ENCODE assay signal across 26 cellular contexts in the genomic region with DNA sequence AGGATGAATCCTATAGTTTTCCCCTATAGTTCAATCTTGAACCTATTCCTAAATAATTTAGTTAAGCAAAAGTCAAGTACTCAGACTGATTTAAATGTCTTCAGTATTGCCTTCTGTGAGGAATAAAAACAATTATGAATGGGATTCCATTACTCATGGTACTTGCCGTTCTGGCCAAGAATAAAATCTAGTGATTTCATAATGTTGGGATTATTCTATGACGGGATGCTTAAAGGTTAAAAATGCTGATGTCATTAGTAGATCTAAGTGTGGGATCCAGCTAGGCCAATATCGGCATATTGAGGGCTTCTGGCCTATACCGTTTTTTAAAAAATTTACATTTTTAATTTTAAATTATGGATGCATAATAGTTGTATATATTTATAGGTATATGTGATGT.
"Had no signal": no experiment of that assay in that cellular context is flagged by ENCODE, and none has a peak within 500 bp of the region (broad histone marks: within the 10 kb centered on the region; RNA-seq: fewer than 3 reads in every experiment).

No MANE protein-coding gene starts in this region.

- H2AFZ ChIP-seq: hepatocyte had no signal

- H3K9me3 ChIP-seq: gastroesophageal sphincter, heart left ventricle, left lung, ovary, psoas muscle, suprapubic skin, vagina had no signal

- ATAC-seq: foreskin keratinocyte; gastroesophageal sphincter; heart left ventricle; left cardiac atrium; left lung; natural killer cell; psoas muscle; right cardiac atrium; stimulated activated naive B cell treated with anti-CD40 and anti-IgM and Interleukin-4, amounts not matched to agents 10 μg/mL and 1 μg/mL and 100 μg/mL, for 72 hours had no signal

- H3K4me2 ChIP-seq: hepatocyte had no signal

- H3K27ac ChIP-seq: dorsolateral prefrontal cortex, foreskin keratinocyte, gastroesophageal sphincter, heart left ventricle, hepatocyte, left lung, ovary, psoas muscle, suprapubic skin, vagina had no signal

- H3K4me3 ChIP-seq: dorsolateral prefrontal cortex, gastroesophageal sphincter, heart left ventricle, hepatocyte, left lung, ovary, psoas muscle, suprapubic skin, vagina had no signal

- H3K27me3 Mint-ChIP-seq: stimulated activated naive B cell treated with anti-CD40 and anti-IgM and Interleukin-4, amounts not matched to agents 10 μg/mL and 1 μg/mL and 100 μg/mL, for 72 hours; stimulated activated naive CD8-positive, alpha-beta T cell treated with anti-CD3 and anti-CD28 coated beads, Interleukin-15, Interleukin-2, amounts not matched to agents 100 ng/mL and 50 ng/mL, for 24 hours had no signal

- H3K27me3 ChIP-seq: dorsolateral prefrontal cortex, foreskin keratinocyte, gastroesophageal sphincter, heart left ventricle, hepatocyte, left lung, ovary, suprapubic skin, vagina had no signal

- H3K36me3 ChIP-seq: gastroesophageal sphincter, heart left ventricle, left lung, ovary, suprapubic skin, vagina had no signal

- DNase-seq: cortex of kidney; dorsolateral prefrontal cortex; effector CD4-positive, alpha-beta T cell; foreskin keratinocyte; heart left ventricle; left cardiac atrium; left lung; mammary epithelial cell; mesendoderm; midbrain; natural killer cell; occipital lobe; ovary; posterior cingulate gyrus; psoas muscle; right cardiac atrium; small intestine; stimulated activated CD4-positive, alpha-beta T cell treated with anti-CD3 and anti-CD28 coated beads, Interleukin-15, amount 100 ng/mL, for 24 hours; stimulated activated CD4-positive, alpha-beta T cell treated with anti-CD3 and anti-CD28 coated beads, Interleukin-2, amount 100 ng/mL, for 48 hours; stimulated activated naive B cell treated with anti-CD40 and anti-IgM and Interleukin-4, amounts not matched to agents 10 μg/mL and 1 μg/mL and 100 μg/mL, for 72 hours; trophoblast cell had no signal

- H3K36me3 Mint-ChIP-seq: natural killer cell had no signal

- H3K4me3 Mint-ChIP-seq: stimulated activated naive B cell treated with anti-CD40 and anti-IgM and Interleukin-4, amounts not matched to agents 10 μg/mL and 1 μg/mL and 100 μg/mL, for 72 hours; stimulated activated naive CD8-positive, alpha-beta T cell treated with anti-CD3 and anti-CD28 coated beads, Interleukin-15, Interleukin-2, amounts not matched to agents 100 ng/mL and 50 ng/mL, for 24 hours had no signal

- H3K9me3 Mint-ChIP-seq: natural killer cell had no signal

- H3K27ac Mint-ChIP-seq: natural killer cell; stimulated activated naive B cell treated with anti-CD40 and anti-IgM and Interleukin-4, amounts not matched to agents 10 μg/mL and 1 μg/mL and 100 μg/mL, for 72 hours; stimulated activated naive CD8-positive, alpha-beta T cell treated with anti-CD3 and anti-CD28 coated beads, Interleukin-15, Interleukin-2, amounts not matched to agents 100 ng/mL and 50 ng/mL, for 24 hours had no signal
